In the genomic region with DNA sequence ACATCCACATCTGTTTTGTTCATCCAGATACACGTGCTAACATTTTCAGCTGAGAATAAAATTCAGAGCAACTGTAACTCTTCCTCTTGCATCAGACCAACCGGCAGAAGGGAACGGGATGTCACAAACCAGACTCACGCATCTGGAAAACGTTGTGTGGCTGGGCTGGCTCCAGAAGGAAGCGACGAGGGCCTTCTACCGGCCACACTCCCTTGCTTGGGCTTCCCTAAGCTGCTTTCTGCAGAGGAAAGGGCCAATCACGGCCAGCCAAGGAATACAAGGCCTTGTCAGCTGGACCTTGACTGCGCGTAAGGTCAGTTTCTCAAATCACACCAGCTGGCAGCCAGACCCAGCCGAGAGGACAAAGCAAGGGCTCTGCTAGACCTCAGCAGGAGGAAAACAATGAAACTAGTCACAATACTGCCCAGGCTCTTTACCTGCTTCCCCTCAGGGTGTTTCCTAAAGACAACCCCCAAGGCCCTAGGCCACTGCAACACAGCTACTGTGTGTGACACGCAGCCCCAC, we compare ENCODE assay signal across 8 cellular contexts.
DNase-seq lines count a peak whose midpoint lies in the region; ATAC-seq and TF ChIP-seq lines count a peak whose summit lies in the region.

No MANE protein-coding gene starts in this region.

- peak overlapping the region; percentile 9 for H3K9ac ChIP-seq in SK-N-MC (ENCODE audit: insufficient read length)

- CTCF ChIA-PET in CD4-positive, alpha-beta T cell (lab: Charles Lee), result no interaction called here

- H3K4me3 ChIP-seq in SK-N-MC (peak overlapping the region; percentile 37), fibroblast of mammary gland (ENCODE audit: control insufficient read depth, low read depth, low read length) (no peak overlapping the region)

- H3K4me1 Mint-ChIP-seq in CD4-positive, alpha-beta T cell (ENCODE audit: low read depth), result peaks cover 84% of the 10 kb centered on the region

- intact Hi-C loops in CD4-positive, alpha-beta T cell (cut with DNase I, micrococcal nuclease), result loop anchor here in 1 of 2 experiments (5.0 kb wide), 1 partner anchor 116 kb away; a partner anchor contains a TSS

- TF ChIP-seq CTCF in CD4-positive, alpha-beta T cell (IDR thresholded peaks at IDR 0.05), result no peak
- TF ChIP-seq CTCF in fibroblast of mammary gland (conservative IDR thresholded peaks at IDR 0.05; ENCODE audit: control insufficient read depth, insufficient read depth, low read depth, low read length), result no peak

- peak overlapping the region; percentile 84 for H3K4me3 Mint-ChIP-seq in CD4-positive, alpha-beta T cell

- H3K9me3 ChIP-seq in CD4-positive, alpha-beta T cell (ENCODE audit: control insufficient read depth, low read length), result no peaks in the 10 kb centered on the region
- no peaks in the 10 kb centered on the region for H3K9me3 ChIP-seq in SK-N-MC (ENCODE audit: low read depth, low read length)

- no peaks in the 10 kb centered on the region; the same call in 1 of the 2 replicates for H3K36me3 ChIP-seq in SK-N-MC (ENCODE audit: insufficient read depth, low read length)

- H3K27ac ChIP-seq in CD4-positive, alpha-beta T cell (ENCODE audit: low read depth, low read length), result peak overlapping the region; percentile 42
- H3K27ac ChIP-seq in SK-N-MC, result peak overlapping the region; percentile 85

- H3K27me3 Mint-ChIP-seq in CD4-positive, alpha-beta T cell, result no peaks in the 10 kb centered on the region

- POLR2A ChIA-PET in CD4-positive, alpha-beta T cell (lab: Charles Lee), result interaction anchor here (0.6 to 4.4 kb wide), 12 partner anchors 11 to 114 kb away, joined by 3 to 46 read pairs (median 4); a partner anchor contains a TSS

- no peak for DNase-seq in CD4-positive, alpha-beta T cell
- no peak for DNase-seq in SK-N-MC (ENCODE audit: low read depth, low spot score)
- DNase-seq in fibroblast of mammary gland (ENCODE audit: low read depth), result peak; percentile 80
- DNase-seq in nucleus accumbens (lab: John Stamatoyannopoulos, UW), result peak in 38 of 56 donors; percentile 6 to 67 (median 36)
- no peak for DNase-seq in NCI-H2107 treated with DMSO at 0.1 percent for 48 hours (lab: John Stamatoyannopoulos, UW; ENCODE audit: unreplicated experiment)
- no peak for DNase-seq in NCI-H1105 treated with DMSO at 0.1 percent for 48 hours (lab: John Stamatoyannopoulos, UW)
- DNase-seq in SKM-1 treated with dmso at 0.1 percent for 144 hours (lab: John Stamatoyannopoulos, UW; ENCODE audit: unreplicated experiment), result no peak

- ATAC-seq in CD4-positive, alpha-beta T cell (ENCODE audit: poor library complexity), result no peak
- ATAC-seq in HG02970 (IDR thresholded peaks at IDR 0.05; ENCODE audit: low FRiP score, unreplicated experiment), result no peak

- no peaks in the 10 kb centered on the region for H3K9me3 Mint-ChIP-seq in CD4-positive, alpha-beta T cell

- peaks cover 84% of the 10 kb centered on the region for H3K36me3 Mint-ChIP-seq in CD4-positive, alpha-beta T cell (ENCODE audit: low read depth)

- no peaks in the 10 kb centered on the region for H3K27me3 ChIP-seq in CD4-positive, alpha-beta T cell (ENCODE audit: control insufficient read depth, insufficient read depth, low read length)

- H3K27ac Mint-ChIP-seq in CD4-positive, alpha-beta T cell, result peak overlapping the region; percentile 95

Comparison
In these comparisons a context has a peak if more than half of its experiments do, and no peak if none do; other contexts are left out.
1. DNase-seq: peak in fibroblast of mammary gland (single experiment) and nucleus accumbens (38 of 56); none in CD4-positive, alpha-beta T cell (0 of 10), SK-N-MC (single experiment), NCI-H2107 treated with DMSO at 0.1 percent for 48 hours (single experiment), NCI-H1105 treated with DMSO at 0.1 percent for 48 hours (single experiment) and SKM-1 treated with dmso at 0.1 percent for 144 hours (single experiment).